In the genomic region with DNA sequence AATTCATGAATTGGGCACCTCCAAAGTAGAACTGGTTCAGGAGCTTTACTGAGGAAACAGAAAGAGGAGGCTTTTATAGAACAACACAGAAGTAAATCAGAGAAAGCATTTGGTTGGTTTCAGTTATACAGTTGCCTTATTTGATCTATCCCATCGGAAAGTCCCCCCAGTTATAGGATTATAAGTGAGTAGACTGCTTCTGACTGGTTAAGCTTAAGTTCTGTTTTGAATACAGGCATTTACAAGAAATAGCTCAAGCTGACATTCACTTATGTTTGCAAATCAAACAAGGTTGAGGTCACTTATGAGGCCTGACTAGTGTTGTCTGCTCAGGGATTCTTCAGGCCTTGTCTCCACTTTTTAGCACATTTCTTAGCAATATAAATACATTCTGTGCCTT, we compare ENCODE assay signal across 17 cellular contexts.
DNase-seq lines count a peak whose midpoint lies in the region; ATAC-seq and TF ChIP-seq lines count a peak whose summit lies in the region.
"Had no signal": no experiment of that assay in that cellular context is flagged by ENCODE, and none has a peak within 500 bp of the region (broad histone marks: within the 10 kb centered on the region; RNA-seq: fewer than 3 reads in every experiment).

No MANE protein-coding gene starts in this region.

- H3K4me3 Mint-ChIP-seq in activated T-cell treated with anti-CD3 and anti-CD28 coated beads, Interleukin-2, amount 50 U/mL, for 72 hours, result peak overlapping the region in 1 of 2 donors; percentile 14
- H3K4me3 Mint-ChIP-seq: CD8-positive, alpha-beta memory T cell had no signal

- H3K4me1 ChIP-seq in hepatocyte (ENCODE audit: insufficient read depth), result peaks cover 3% of the 10 kb centered on the region
- H3K4me1 ChIP-seq: BLaER1, Caco-2 had no signal

- no peaks in the 10 kb centered on the region for H4K20me1 ChIP-seq in hepatocyte (ENCODE audit: insufficient read depth, poor library complexity, severe bottlenecking)
- H4K20me1 ChIP-seq: BLaER1 had no signal

- H3K36me3 Mint-ChIP-seq in activated T-cell treated with anti-CD3 and anti-CD28 coated beads, Interleukin-2, amount 50 U/mL, for 72 hours (ENCODE audit: insufficient read depth in 2 of 2), result peaks cover 0 to 2% of the 10 kb centered on the region in 2 donors
- H3K36me3 Mint-ChIP-seq: CD8-positive, alpha-beta memory T cell had no signal

- H2AFZ ChIP-seq in hepatocyte, result peak overlapping the region; percentile 31
- H2AFZ ChIP-seq: GM23248 had no signal

- peaks cover 0 to 5% of the 10 kb centered on the region in 2 donors for H3K9me3 Mint-ChIP-seq in activated T-cell treated with anti-CD3 and anti-CD28 coated beads, Interleukin-2, amount 50 U/mL, for 72 hours

- H3K27me3 ChIP-seq in hepatocyte, result no peaks in the 10 kb centered on the region
- H3K27me3 ChIP-seq: BLaER1 had no signal

- no peaks in the 10 kb centered on the region for H3K4me1 Mint-ChIP-seq in activated T-cell treated with anti-CD3 and anti-CD28 coated beads, Interleukin-2, amount 50 U/mL, for 72 hours (ENCODE audit: low read depth)
- H3K4me1 Mint-ChIP-seq: CD8-positive, alpha-beta memory T cell had no signal

- no peaks in the 10 kb centered on the region for H3K9me2 ChIP-seq in hepatocyte (replicated peaks; ENCODE audit: insufficient read depth)

- H3K27ac ChIP-seq in hepatocyte, result peak overlapping the region; percentile 15
- H3K27ac ChIP-seq: BLaER1, GM23248, HL-60 had no signal

- no peak for TF ChIP-seq CTCF in GM12865 (IDR thresholded peaks at IDR 0.05; ENCODE audit: insufficient read depth, low read depth, low read length, missing control alignments)
- no peak for TF ChIP-seq CTCF in hepatocyte (IDR thresholded peaks at IDR 0.05; ENCODE audit: poor library complexity)

- peak; percentile 61 to 67 for ATAC-seq in activated T-cell treated with anti-CD3 and anti-CD28 coated beads, Interleukin-2, amount 50 U/mL, for 72 hours (replicated peaks in 1 of 2)
- ATAC-seq in HG02610 (IDR thresholded peaks at IDR 0.05; ENCODE audit: unreplicated experiment), result peak; percentile 81

- 36% methylated on average over 1 of the region's 1 CpG for WGBS in hepatocyte (ENCODE audit: low lambda C conversion rate, missing lambda C conversion rate)

- H3K4me3 ChIP-seq in GM12865 (ENCODE audit: low read depth, low read length) (no peak overlapping the region), hepatocyte (no peak overlapping the region)
- H3K4me3 ChIP-seq: BLaER1, GM23248 had no signal

- no peak for DNase-seq in activated T-cell treated with anti-CD3 and anti-CD28 coated beads, Interleukin-2, amount 50 U/mL, for 72 hours
- no peak for DNase-seq in activated T-cell treated with anti-CD3 and anti-CD28 coated beads, Interleukin-2, amount 50 U/mL, for 48 hours
- DNase-seq in GM12865 (ENCODE audit: low read depth) (peak; percentile 3), hepatocyte (ENCODE audit: low spot score) (no peak), DMS 273 treated with DMSO at 0.1 percent for 48 hours (lab: John Stamatoyannopoulos, UW) (no peak), NCI-H146 treated with DMSO at 0.1 percent for 48 hours (lab: John Stamatoyannopoulos, UW; ENCODE audit: unreplicated experiment) (no peak)
- DNase-seq in activated CD4-positive, CD25-positive, alpha-beta regulatory T cell (lab: John Stamatoyannopoulos, UW), result no peak
- DNase-seq: 8988T; AML-193; Caco-2; CD8-positive, alpha-beta memory T cell; DMS53; GM23248; H7 had no signal

- H3K36me3 ChIP-seq in hepatocyte (replicated peaks; ENCODE audit: insufficient read depth, low read depth), result no peaks in the 10 kb centered on the region
- H3K36me3 ChIP-seq: BLaER1 had no signal

- H3K4me2 ChIP-seq in hepatocyte, result no peak overlapping the region
- H3K4me2 ChIP-seq: BLaER1 had no signal

- no peaks in the 10 kb centered on the region for H3K27me3 Mint-ChIP-seq in activated T-cell treated with anti-CD3 and anti-CD28 coated beads, Interleukin-2, amount 50 U/mL, for 72 hours (ENCODE audit: low read depth)
- H3K27me3 Mint-ChIP-seq: CD8-positive, alpha-beta memory T cell had no signal

- H3K27ac Mint-ChIP-seq in activated T-cell treated with anti-CD3 and anti-CD28 coated beads, Interleukin-2, amount 50 U/mL, for 72 hours, result peak overlapping the region; percentile 95
- H3K27ac Mint-ChIP-seq: CD8-positive, alpha-beta memory T cell had no signal

- no peaks in the 10 kb centered on the region for H3K79me2 ChIP-seq in hepatocyte

- no peaks in the 10 kb centered on the region for H3K9me3 ChIP-seq in hepatocyte (ENCODE audit: low read depth)
- H3K9me3 ChIP-seq: BLaER1, Caco-2 had no signal
